Comparison of ENCODE assay signal across 17 cellular contexts in genomic region chr5:44089419-44090125, GRCh38.
A peak's percentile ranks its signal among the peaks of the same experiment; 100 is the strongest.
DNase-seq lines count a peak whose midpoint lies in the region; ATAC-seq and TF ChIP-seq lines count a peak whose summit lies in the region.
"Had no signal": no experiment of that assay in that cellular context is flagged by ENCODE, and none has a peak within 500 bp of the region (broad histone marks: within the 10 kb centered on the region; RNA-seq: fewer than 3 reads in every experiment).

No MANE protein-coding gene starts in this region.

- no peak for TF ChIP-seq POLR2A in gastroesophageal sphincter (IDR thresholded peaks at IDR 0.05)

- TF ChIP-seq CTCF in gastroesophageal sphincter (IDR thresholded peaks at IDR 0.05) (no peak), lower lobe of right lung (IDR thresholded peaks at IDR 0.05) (no peak), RWPE1 (conservative IDR thresholded peaks at IDR 0.05; ENCODE audit: low read depth) (no peak), A673 (conservative IDR thresholded peaks at IDR 0.05; ENCODE audit: low read depth, low read length) (no peak)

- peak; percentile 59 for ATAC-seq in gastroesophageal sphincter
- peak; percentile 29 to 57 for ATAC-seq in lower lobe of right lung
- ATAC-seq: HepG2, Panc1 had no signal

- H3K9me3 ChIP-seq in gastroesophageal sphincter (no peaks in the 10 kb centered on the region), lower lobe of right lung (no peaks in the 10 kb centered on the region), A673 (ENCODE audit: low read depth, low read length, poor library complexity, severe bottlenecking) (no peaks in the 10 kb centered on the region)
- H3K9me3 ChIP-seq: Caco-2 had no signal

- H3K27ac ChIP-seq in adipose tissue (ENCODE audit: low read depth, low read length) = peak overlapping the region; percentile 55
- H3K27ac ChIP-seq in gastroesophageal sphincter = no peak overlapping the region
- H3K27ac ChIP-seq in lower lobe of right lung = no peak overlapping the region
- H3K27ac ChIP-seq in RWPE1 = no peak overlapping the region
- H3K27ac ChIP-seq in A673 (ENCODE audit: low read depth, low read length, poor library complexity, severe bottlenecking) = no peak overlapping the region

- H3K36me3 ChIP-seq in gastroesophageal sphincter (no peaks in the 10 kb centered on the region), lower lobe of right lung (no peaks in the 10 kb centered on the region), A673 (ENCODE audit: insufficient read depth, low read length, poor library complexity, severe bottlenecking) (no peaks in the 10 kb centered on the region)

- H3K4me3 ChIP-seq in gastroesophageal sphincter (no peak overlapping the region), lower lobe of right lung (no peak overlapping the region), A673 (ENCODE audit: low read depth, low read length, poor library complexity, severe bottlenecking) (no peak overlapping the region)

- H3K4me1 ChIP-seq in gastroesophageal sphincter (no peaks in the 10 kb centered on the region), lower lobe of right lung (no peaks in the 10 kb centered on the region), A673 (ENCODE audit: insufficient read depth, low read length, poor library complexity, severe bottlenecking) (no peaks in the 10 kb centered on the region)
- H3K4me1 ChIP-seq: Caco-2 had no signal

- H3K27me3 ChIP-seq in gastroesophageal sphincter (no peaks in the 10 kb centered on the region), lower lobe of right lung (ENCODE audit: low read depth) (no peaks in the 10 kb centered on the region), A673 (replicated peaks; ENCODE audit: insufficient read depth, low read depth, low read length, poor library complexity) (no peaks in the 10 kb centered on the region)

- DNase-seq in lower lobe of right lung (no peak), stromal cell of bone marrow (ENCODE audit: low read depth) (peak; percentile 21), NCI-H2196 (lab: John Stamatoyannopoulos, UW; ENCODE audit: unreplicated experiment) (no peak), NCI-H526 treated with DMSO at 0.1 percent for 48 hours (lab: John Stamatoyannopoulos, UW) (no peak), RWPE1 (ENCODE audit: low spot score) (no peak), A673 (ENCODE audit: low spot score) (no peak)
- DNase-seq: Caco-2, EL, KG1, NCI-H1417 treated with DMSO at 0.1 percent for 48 hours, NCI-H2081, NCI-H2227 treated with DMSO at 0.1 percent for 48 hours, SHP77 had no signal

- CTCF ChIA-PET in RWPE1 (lab: Yijun Ruan, JAX) = no interaction called here
- CTCF ChIA-PET in A673 (lab: Charles Lee) = interaction anchor here (0.5 kb wide), 1 partner anchor 534 kb away, joined by 4 read pairs; no protein-coding TSS in a partner anchor

- intact Hi-C loops in lower lobe of right lung (cut with DNase I) (no loop called here), A673 (cut with micrococcal nuclease; ENCODE audit: unreplicated experiment) (no loop called here)

- 23 to 47% (median 26%) methylated on average over 1 of the region's 1 CpG for WGBS in adipose tissue, 3 donors
- WGBS in gastroesophageal sphincter (ENCODE audit: low coverage in 1 of 2), 2 donors = 33 to 50% methylated on average over 1 of the region's 1 CpG

- no TSS peak for BruUV-seq in A673 (replicated peaks; lab: Mats Ljungman, UMichigan)

- no peak for TF ChIP-seq EP300 in gastroesophageal sphincter (IDR thresholded peaks at IDR 0.05)

- POLR2A ChIA-PET in RWPE1 (lab: Yijun Ruan, JAX; ENCODE audit: low non-redundant PET) = no interaction called here
- POLR2A ChIA-PET in A673 (lab: Charles Lee; ENCODE audit: low non-redundant PET) = no interaction called here
